1 cellular context compared by ENCODE assay signal in the genomic region with DNA sequence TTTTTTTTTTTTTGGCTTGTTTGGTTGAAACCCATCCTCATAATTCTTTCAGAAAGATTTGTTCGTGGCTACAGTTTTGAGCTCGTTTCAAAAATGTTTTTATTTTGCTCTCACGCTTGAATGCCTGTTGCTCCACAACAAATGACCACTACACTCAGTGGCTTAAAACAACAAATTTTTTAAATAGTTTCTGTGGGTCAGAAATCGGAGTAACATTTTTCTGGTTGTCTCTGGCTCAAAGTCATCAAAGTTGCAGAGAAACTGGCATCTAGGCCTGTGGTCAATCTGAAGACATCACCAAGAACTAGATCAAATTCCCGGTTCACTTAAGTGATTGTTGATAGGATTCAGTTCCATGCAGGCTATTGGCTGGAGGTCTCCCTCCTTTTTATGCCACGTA.
TF ChIP-seq lines count a peak whose summit lies in the region.

No MANE protein-coding gene starts in this region.

TF ChIP-seq in GM23338, 12 proteins besides CTCF, POLR2A, EP300 and RAD21 (continued from another document):
- TF ChIP-seq REST (IDR thresholded peaks at IDR 0.05; ENCODE audit: unreplicated experiment) (no peak), JUNB (IDR thresholded peaks at IDR 0.05; ENCODE audit: unreplicated experiment) (no peak)
TF ChIP-seq in GM23338: peak in this region for 0.
